7 cellular contexts compared by ENCODE assay signal in genomic region chr5:40578501-40579451, GRCh38.
DNase-seq lines count a peak whose midpoint lies in the region; ATAC-seq and TF ChIP-seq lines count a peak whose summit lies in the region.

No MANE protein-coding gene starts in this region.

- no peaks in the 10 kb centered on the region for H3K9me3 Mint-ChIP-seq in type B pancreatic cell

- DNase-seq in activated CD8-positive, alpha-beta memory T cell treated with anti-CD3 and anti-CD28 coated beads for 48 hours (ENCODE audit: low read depth in 2 of 3, low spot score in 2 of 3): peak in 2 of 3 experiments; percentile 21 to 31
- peak; percentile 74 for DNase-seq in stimulated activated CD4-positive, alpha-beta T cell treated with anti-CD3 and anti-CD28 coated beads, Interleukin-4, amount 100 ng/mL, for 24 hours
- DNase-seq in type B pancreatic cell (ENCODE audit: extremely low spot score, unreplicated experiment) (no peak), Ammon's horn (ENCODE audit: low spot score) (no peak), cerebellum (ENCODE audit: low spot score) (no peak)

- peaks cover 11% of the 10 kb centered on the region for H3K4me1 Mint-ChIP-seq in type B pancreatic cell (ENCODE audit: unreplicated experiment)

- TF ChIP-seq CTCF in type B pancreatic cell (conservative IDR thresholded peaks at IDR 0.05): no peak

- H3K4me3 Mint-ChIP-seq in type B pancreatic cell: no peak overlapping the region

- ATAC-seq in GM19438 (IDR thresholded peaks at IDR 0.05; ENCODE audit: low read depth, unreplicated experiment) (peak; percentile 77), HG03066 (IDR thresholded peaks at IDR 0.05; ENCODE audit: low read depth, unreplicated experiment) (peak; percentile 94)

- no peak overlapping the region for H3K27ac Mint-ChIP-seq in type B pancreatic cell

- no peaks in the 10 kb centered on the region for H3K27me3 Mint-ChIP-seq in type B pancreatic cell

- no peaks in the 10 kb centered on the region for H3K36me3 Mint-ChIP-seq in type B pancreatic cell

Comparison
In these comparisons a context has a peak if more than half of its experiments do, and no peak if none do; other contexts are left out.
1. DNase-seq: peak in activated CD8-positive, alpha-beta memory T cell treated with anti-CD3 and anti-CD28 coated beads for 48 hours (2 of 3) and stimulated activated CD4-positive, alpha-beta T cell treated with anti-CD3 and anti-CD28 coated beads, Interleukin-4, amount 100 ng/mL, for 24 hours (single experiment); none in type B pancreatic cell (single experiment), Ammon's horn (single experiment) and cerebellum (single experiment).